1 cellular context compared by ENCODE assay signal in the genomic region with DNA sequence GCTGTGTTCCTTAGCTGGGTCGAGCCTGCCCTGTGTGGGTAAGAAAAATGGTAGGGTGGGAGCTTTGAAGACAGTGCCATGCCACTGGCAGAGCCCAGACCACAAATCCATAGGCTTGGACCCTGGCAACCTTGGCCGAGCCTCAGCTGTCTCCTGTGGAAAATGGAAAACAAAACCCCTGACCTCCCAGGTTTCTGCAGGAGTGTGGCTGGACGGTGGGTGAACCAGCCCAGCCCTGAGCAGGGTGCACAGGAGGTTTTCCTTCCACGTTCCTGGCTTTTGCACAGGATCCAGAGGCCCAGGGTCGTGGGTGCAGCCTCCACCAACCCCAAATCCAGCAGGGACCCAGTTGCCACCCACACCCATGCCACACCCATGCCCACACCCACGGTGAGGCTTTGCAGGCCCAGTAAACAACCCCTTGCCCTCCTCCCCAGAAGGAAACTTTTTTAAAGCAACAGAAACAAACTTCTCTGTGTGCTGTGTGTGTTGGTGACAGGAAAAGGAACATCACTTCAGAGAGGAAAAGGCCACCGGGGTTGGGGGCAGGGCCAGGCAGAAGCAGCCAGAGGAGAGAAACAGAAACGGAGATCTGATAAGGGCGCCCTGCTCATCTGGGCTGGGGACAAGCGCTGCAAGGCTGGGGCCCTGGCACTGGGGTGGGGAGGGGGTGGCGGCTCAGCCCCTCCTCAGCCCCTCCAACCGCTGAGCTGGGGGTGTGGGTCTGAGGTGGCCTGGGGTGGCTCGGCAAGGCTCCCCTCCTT.
TF ChIP-seq lines count a peak whose summit lies in the region.

No MANE protein-coding gene starts in this region.

TF ChIP-seq in K562, 482 proteins besides CTCF, POLR2A, EP300 and RAD21 (continued from another document and continues in another):
- TF ChIP-seq, protein P1, sequence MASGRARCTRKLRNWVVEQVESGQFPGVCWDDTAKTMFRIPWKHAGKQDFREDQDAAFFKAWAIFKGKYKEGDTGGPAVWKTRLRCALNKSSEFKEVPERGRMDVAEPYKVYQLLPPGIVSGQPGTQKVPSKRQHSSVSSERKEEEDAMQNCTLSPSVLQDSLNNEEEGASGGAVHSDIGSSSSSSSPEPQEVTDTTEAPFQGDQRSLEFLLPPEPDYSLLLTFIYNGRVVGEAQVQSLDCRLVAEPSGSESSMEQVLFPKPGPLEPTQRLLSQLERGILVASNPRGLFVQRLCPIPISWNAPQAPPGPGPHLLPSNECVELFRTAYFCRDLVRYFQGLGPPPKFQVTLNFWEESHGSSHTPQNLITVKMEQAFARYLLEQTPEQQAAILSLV (tag; IDR thresholded peaks at IDR 0.05) = no peak
- TF ChIP-seq ARID1B (IDR thresholded peaks at IDR 0.05) (peak; percentile 74), RERE (CRISPR knock-in tag; IDR thresholded peaks at IDR 0.05; ENCODE audit: borderline replicate concordance) (no peak), SUPT5H (IDR thresholded peaks at IDR 0.05) (no peak), PTBP1 (IDR thresholded peaks at IDR 0.05; ENCODE audit: low read depth, low read length) (no peak), ZSCAN32 (CRISPR knock-in tag; IDR thresholded peaks at IDR 0.05) (no peak), POLR2AphosphoS5 (IDR thresholded peaks at IDR 0.05; ENCODE audit: control insufficient read depth, insufficient read depth, low read depth, low read length) (no peak), ZBTB40 (IDR thresholded peaks at IDR 0.05) (0 out of 2 replicates have a peak, but pooled peaks have one; percentile 42), ZBTB40 (CRISPR knock-in tag; IDR thresholded peaks at IDR 0.05) (no peak), ZFP36 (IDR thresholded peaks at IDR 0.05; ENCODE audit: low read depth, low read length, partially characterized antibody) (peak; percentile 35), PHB2 (IDR thresholded peaks at IDR 0.05; ENCODE audit: low read depth) (no peak), TSHZ1 (CRISPR knock-in tag; IDR thresholded peaks at IDR 0.05) (0 out of 2 replicates have a peak, but pooled peaks have one; percentile 8), ZNF3 (CRISPR knock-in tag; IDR thresholded peaks at IDR 0.05) (no peak), ETV6 (IDR thresholded peaks at IDR 0.05; ENCODE audit: borderline replicate concordance in 1 of 2, low read depth in 2 of 2, low read length in 1 of 2) (no peak; a peak in 1 of 4 replicates), ETV6 (CRISPR knock-in tag; IDR thresholded peaks at IDR 0.05; ENCODE audit: borderline replicate concordance) (no peak), TEAD2 (tag; IDR thresholded peaks at IDR 0.05) (no peak), RUNX1 (IDR thresholded peaks at IDR 0.05; ENCODE audit: low read depth) (no peak), FOXM1 (IDR thresholded peaks at IDR 0.05; ENCODE audit: low read depth) (no peak), FOXM1 (CRISPR knock-in tag; IDR thresholded peaks at IDR 0.05; ENCODE audit: low read depth) (no peak), ZNF143 (CRISPR knock-in tag; IDR thresholded peaks at IDR 0.05) (no peak; the same call in 1 of the 2 replicates), NEUROD1 (IDR thresholded peaks at IDR 0.05; ENCODE audit: borderline replicate concordance, low read depth, low read length, partially characterized antibody) (peak; percentile 55), JUN (IDR thresholded peaks at IDR 0.05; ENCODE audit: borderline replicate concordance, low read depth, low read length) (peak; percentile 5; the same call in 1 of the 2 replicates), JUN (CRISPR knock-in tag; IDR thresholded peaks at IDR 0.05; ENCODE audit: borderline replicate concordance) (no peak), ZNF23 (CRISPR knock-in tag; IDR thresholded peaks at IDR 0.05) (no peak), ZNF354B (CRISPR knock-in tag; IDR thresholded peaks at IDR 0.05) (no peak), RBM34 (IDR thresholded peaks at IDR 0.05; ENCODE audit: borderline replicate concordance, insufficient read depth, low read length) (no peak)
- TF ChIP-seq, protein P2, sequence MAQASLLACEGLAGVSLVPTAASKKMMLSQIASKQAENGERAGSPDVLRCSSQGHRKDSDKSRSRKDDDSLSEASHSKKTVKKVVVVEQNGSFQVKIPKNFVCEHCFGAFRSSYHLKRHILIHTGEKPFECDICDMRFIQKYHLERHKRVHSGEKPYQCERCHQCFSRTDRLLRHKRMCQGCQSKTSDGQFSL (CRISPR knock-in tag; IDR thresholded peaks at IDR 0.05) = 0 out of 2 replicates have a peak, but pooled peaks have one; percentile 8
- TF ChIP-seq, protein P2 (tag; IDR thresholded peaks at IDR 0.05) = no peak
- TF ChIP-seq, protein P3, sequence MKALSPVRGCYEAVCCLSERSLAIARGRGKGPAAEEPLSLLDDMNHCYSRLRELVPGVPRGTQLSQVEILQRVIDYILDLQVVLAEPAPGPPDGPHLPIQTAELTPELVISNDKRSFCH (CRISPR knock-in tag; IDR thresholded peaks at IDR 0.05) = no peak
- TF ChIP-seq, protein P3 (tag; IDR thresholded peaks at IDR 0.05) = no peak; the same call in 1 of the 2 replicates
- TF ChIP-seq, protein P4, sequence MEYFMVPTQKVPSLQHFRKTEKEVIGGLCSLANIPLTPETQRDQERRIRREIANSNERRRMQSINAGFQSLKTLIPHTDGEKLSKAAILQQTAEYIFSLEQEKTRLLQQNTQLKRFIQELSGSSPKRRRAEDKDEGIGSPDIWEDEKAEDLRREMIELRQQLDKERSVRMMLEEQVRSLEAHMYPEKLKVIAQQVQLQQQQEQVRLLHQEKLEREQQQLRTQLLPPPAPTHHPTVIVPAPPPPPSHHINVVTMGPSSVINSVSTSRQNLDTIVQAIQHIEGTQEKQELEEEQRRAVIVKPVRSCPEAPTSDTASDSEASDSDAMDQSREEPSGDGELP (CRISPR knock-in tag; IDR thresholded peaks at IDR 0.05; ENCODE audit: borderline replicate concordance) = peak; percentile 72; the same call in 1 of the 2 replicates
